In the genomic region with DNA sequence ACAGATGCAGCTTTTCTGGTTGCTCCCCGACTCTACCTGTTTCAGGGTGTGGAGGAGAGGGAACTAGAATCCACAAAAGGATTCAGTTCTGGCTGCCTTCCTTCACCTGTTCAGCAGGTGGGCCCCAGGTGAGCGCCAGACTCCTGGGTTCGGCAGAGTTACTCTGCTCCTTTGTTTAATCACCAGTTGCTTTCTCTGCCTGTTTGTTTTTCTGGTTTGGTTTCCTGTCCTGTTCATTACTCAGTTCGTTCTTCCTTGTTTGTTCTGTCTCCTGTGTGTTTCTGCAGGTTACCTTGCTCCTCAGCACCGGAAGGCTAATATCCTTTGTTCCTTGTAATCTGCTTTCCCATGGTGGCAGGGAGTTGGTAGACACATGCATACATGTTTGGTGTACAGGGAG, we compare ENCODE assay signal across 18 cellular contexts.
DNase-seq lines count a peak whose midpoint lies in the region; ATAC-seq and TF ChIP-seq lines count a peak whose summit lies in the region.
"Had no signal": no experiment of that assay in that cellular context is flagged by ENCODE, and none has a peak within 500 bp of the region (broad histone marks: within the 10 kb centered on the region; RNA-seq: fewer than 3 reads in every experiment).

No MANE protein-coding gene starts in this region.

- no peak for ATAC-seq in right cardiac atrium
- ATAC-seq: activated naive CD4-positive, alpha-beta T cell treated with anti-CD3 and anti-CD28 coated beads, Interleukin-2, amount 50 U/mL, for 72 hours had no signal

- H3K4me3 ChIP-seq in right cardiac atrium (ENCODE audit: low read length) (no peak overlapping the region), ascending aorta (no peak overlapping the region)
- H3K4me3 ChIP-seq: esophagus muscularis mucosa, MG63, ovary, SK-N-MC had no signal

- peak overlapping the region; percentile 33 for H3K4me3 Mint-ChIP-seq in Calu3 (ENCODE audit: low read depth, unreplicated experiment)
- H3K4me3 Mint-ChIP-seq: central memory CD8-positive, alpha-beta T cell; mesothelial cell of epicardium had no signal

- no peaks in the 10 kb centered on the region for H3K4me1 ChIP-seq in right cardiac atrium (ENCODE audit: control insufficient read depth, insufficient read depth, low read length)
- no peaks in the 10 kb centered on the region for H3K4me1 ChIP-seq in ascending aorta
- H3K4me1 ChIP-seq: esophagus muscularis mucosa had no signal

- H3K36me3 Mint-ChIP-seq in Calu3 (ENCODE audit: insufficient read depth, unreplicated experiment) = no peaks in the 10 kb centered on the region
- H3K36me3 Mint-ChIP-seq: activated naive CD4-positive, alpha-beta T cell treated with anti-CD3 and anti-CD28 coated beads, Interleukin-2, amount 50 U/mL, for 72 hours; mesothelial cell of epicardium had no signal

- DNase-seq in Calu3 (peak; percentile 75), NCI-H1417 (lab: John Stamatoyannopoulos, UW) (peak; percentile 12 to 98 (median 88)), NCI-H748 treated with DMSO at 0.1 percent for 48 hours (lab: John Stamatoyannopoulos, UW) (peak; percentile 84), iPS DF 19.7 (ENCODE audit: low read depth, low spot score) (peak; percentile 38), right cardiac atrium (no peak), KBM-7 (no peak), ascending aorta (ENCODE audit: low spot score in 2 of 2) (no peak)
- no peak for DNase-seq in stimulated activated CD4-positive, alpha-beta T cell treated with anti-CD3 and anti-CD28 coated beads, Interleukin-4, amount 100 ng/mL, for 1 hour
- DNase-seq: activated CD4-positive, CD25-positive, alpha-beta regulatory T cell; DND-41; hypothalamus; MG63; ovary had no signal

- no TSS peak for BruUV-seq in Calu3 (replicated peaks; lab: Mats Ljungman, UMichigan)

- H3K4me1 Mint-ChIP-seq in Calu3 (ENCODE audit: low read depth, unreplicated experiment) = peaks cover 34% of the 10 kb centered on the region
- H3K4me1 Mint-ChIP-seq: central memory CD8-positive, alpha-beta T cell; mesothelial cell of epicardium had no signal

- H3K9me3 Mint-ChIP-seq in Calu3 (ENCODE audit: low read depth, unreplicated experiment) = no peaks in the 10 kb centered on the region
- H3K9me3 Mint-ChIP-seq: central memory CD8-positive, alpha-beta T cell; mesothelial cell of epicardium had no signal

- TF ChIP-seq CTCF in Calu3 (IDR thresholded peaks at IDR 0.05; ENCODE audit: unreplicated experiment) (no peak), ascending aorta (IDR thresholded peaks at IDR 0.05) (no peak)

- H3K36me3 ChIP-seq in ascending aorta = no peaks in the 10 kb centered on the region
- H3K36me3 ChIP-seq: esophagus muscularis mucosa, MG63, ovary had no signal

- intact Hi-C loops in Calu3 (cut with micrococcal nuclease; ENCODE audit: unreplicated experiment) (loop anchor here (5.0 kb wide), 1 partner anchor 103 kb away; no protein-coding TSS in a partner anchor), right cardiac atrium (cut with DNase I) (no loop called here), ascending aorta (cut with DNase I) (no loop called here)

- H3K27ac Mint-ChIP-seq in Calu3 (ENCODE audit: unreplicated experiment) = peak overlapping the region; percentile 89
- H3K27ac Mint-ChIP-seq: activated naive CD4-positive, alpha-beta T cell treated with anti-CD3 and anti-CD28 coated beads, Interleukin-2, amount 50 U/mL, for 72 hours; mesothelial cell of epicardium had no signal

- no peaks in the 10 kb centered on the region for H3K27me3 Mint-ChIP-seq in Calu3 (ENCODE audit: unreplicated experiment)
- H3K27me3 Mint-ChIP-seq: central memory CD8-positive, alpha-beta T cell had no signal

- H3K9me3 ChIP-seq in right cardiac atrium (ENCODE audit: control insufficient read depth, low read length) = no peaks in the 10 kb centered on the region
- H3K9me3 ChIP-seq in ascending aorta = no peaks in the 10 kb centered on the region
- H3K9me3 ChIP-seq: esophagus muscularis mucosa, MG63, ovary had no signal

- in situ Hi-C loops in KBM-7 (cut with MboI; ENCODE audit: low pct_unique_long_range_greater_than_20kb, low sequenced_read_pairs) = no loop called here

- WGBS in right cardiac atrium = 47% methylated on average over 5 of the region's 5 CpGs

- CTCF ChIA-PET in Calu3 (lab: Charles Lee) = interaction anchor here (0.9 kb wide), 1 partner anchor 49 kb away, joined by 4 read pairs; no protein-coding TSS in a partner anchor

- H3K27me3 ChIP-seq in right cardiac atrium (ENCODE audit: control insufficient read depth, insufficient read depth) (no peaks in the 10 kb centered on the region), ascending aorta (no peaks in the 10 kb centered on the region)
- H3K27me3 ChIP-seq: esophagus muscularis mucosa, MG63, ovary had no signal

- no peak overlapping the region for H3K27ac ChIP-seq in right cardiac atrium (ENCODE audit: low read length)
- no peak overlapping the region for H3K27ac ChIP-seq in ascending aorta
- H3K27ac ChIP-seq: esophagus muscularis mucosa, ovary, SK-N-MC had no signal

Comparison
In these comparisons a context has a peak if more than half of its experiments do, and no peak if none do; other contexts are left out.
1. DNase-seq: peak in Calu3 (single experiment), NCI-H1417 (3 of 3), NCI-H748 treated with DMSO at 0.1 percent for 48 hours (single experiment) and iPS DF 19.7 (single experiment); none in right cardiac atrium (0 of 3), KBM-7 (single experiment), ascending aorta (0 of 2) and stimulated activated CD4-positive, alpha-beta T cell treated with anti-CD3 and anti-CD28 coated beads, Interleukin-4, amount 100 ng/mL, for 1 hour (single experiment).